35 cellular contexts compared by ENCODE assay signal in the genomic region with DNA sequence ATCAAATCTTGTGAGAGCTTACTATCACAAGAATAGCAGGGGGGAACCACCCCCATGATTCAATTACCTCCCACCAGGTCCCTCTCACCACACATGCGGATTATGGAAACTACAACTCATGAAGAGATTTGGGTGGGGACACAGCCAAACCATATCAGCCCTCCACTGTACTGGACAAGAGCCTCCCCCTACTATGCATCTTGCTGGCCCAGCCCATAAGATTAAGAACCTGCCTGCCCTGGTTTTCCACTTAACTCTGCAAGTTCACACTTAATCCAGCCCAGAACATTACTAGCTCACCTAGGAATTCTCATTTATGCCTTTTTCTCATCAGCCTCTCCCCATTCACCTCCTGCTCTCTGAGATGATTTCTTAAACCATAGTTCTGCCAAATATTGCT.
"Had no signal": no experiment of that assay in that cellular context is flagged by ENCODE, and none has a peak within 500 bp of the region (broad histone marks: within the 10 kb centered on the region; RNA-seq: fewer than 3 reads in every experiment).

No MANE protein-coding gene starts in this region.

- H3K4me3 Mint-ChIP-seq: activated B cell treated with CpG ODN at 0.5 μM for 24 hours; activated CD8-positive, alpha-beta T cell treated with anti-CD3 and anti-CD28 coated beads for 36 hours; activated naive CD4-positive, alpha-beta T cell treated with anti-CD3 and anti-CD28 coated beads for 36 hours; activated naive CD4-positive, alpha-beta T cell treated with anti-CD3 and anti-CD28 coated beads, Interleukin-2, amount 50 U/mL, for 24 hours; activated naive CD8-positive, alpha-beta T cell treated with anti-CD3 and anti-CD28 coated beads for 36 hours; activated naive CD8-positive, alpha-beta T cell treated with anti-CD3 and anti-CD28 coated beads, Interleukin-2, amount 50 U/mL, for 24 hours; activated T-cell treated with anti-CD3 and anti-CD28 coated beads, Interleukin-2, amount 50 U/mL, for 4 hours; activated T-helper 17 cell treated with anti-CD3 and anti-CD28 coated beads, Interleukin-2, amount 50 U/mL, for 72 hours; brain; dendritic cell treated with granulocyte-macrophage colony-stimulating factor and Interleukin-4, amounts not matched to agents 40 ng/mL and 50 ng/mL, for 4 days; endodermal cell; T-helper 17 cell; T-helper 2 cell treated with Interferon-gamma antibody and Interleukin-4, amounts not matched to agents 5 μg/mL and 100 μg/mL, for 36 hours had no signal

- H3K4me3 ChIP-seq: adrenal gland, ascending aorta, breast epithelium, cardiac muscle cell, coronary artery, dorsolateral prefrontal cortex, gastrocnemius medialis, heart left ventricle had no signal

- H3K27ac ChIP-seq: adrenal gland, ascending aorta, breast epithelium, cardiac muscle cell, coronary artery, dorsolateral prefrontal cortex, foreskin keratinocyte, gastrocnemius medialis, heart left ventricle, WERI-Rb-1 had no signal

- H3K4me1 ChIP-seq: adrenal gland, ascending aorta, breast epithelium, foreskin keratinocyte, gastrocnemius medialis, heart left ventricle had no signal

- H3K27ac Mint-ChIP-seq: activated B cell treated with CpG ODN at 0.5 μM for 24 hours; activated CD8-positive, alpha-beta T cell treated with anti-CD3 and anti-CD28 coated beads for 36 hours; activated naive CD4-positive, alpha-beta T cell treated with anti-CD3 and anti-CD28 coated beads for 36 hours; activated naive CD4-positive, alpha-beta T cell treated with anti-CD3 and anti-CD28 coated beads, Interleukin-2, amount 50 U/mL, for 24 hours; activated naive CD8-positive, alpha-beta T cell treated with anti-CD3 and anti-CD28 coated beads for 36 hours; activated naive CD8-positive, alpha-beta T cell treated with anti-CD3 and anti-CD28 coated beads, Interleukin-2, amount 50 U/mL, for 24 hours; activated T-helper 17 cell treated with anti-CD3 and anti-CD28 coated beads, Interleukin-2, amount 50 U/mL, for 72 hours; brain; dendritic cell treated with granulocyte-macrophage colony-stimulating factor and Interleukin-4, amounts not matched to agents 40 ng/mL and 50 ng/mL, for 4 days; endodermal cell; T-helper 17 cell; T-helper 2 cell treated with Interferon-gamma antibody and Interleukin-4, amounts not matched to agents 5 μg/mL and 100 μg/mL, for 36 hours had no signal

- H3K4me1 Mint-ChIP-seq: activated B cell treated with CpG ODN at 0.5 μM for 24 hours; activated naive CD4-positive, alpha-beta T cell treated with anti-CD3 and anti-CD28 coated beads, Interleukin-2, amount 50 U/mL, for 24 hours; activated naive CD8-positive, alpha-beta T cell treated with anti-CD3 and anti-CD28 coated beads for 36 hours; activated naive CD8-positive, alpha-beta T cell treated with anti-CD3 and anti-CD28 coated beads, Interleukin-2, amount 50 U/mL, for 24 hours; activated T-helper 17 cell treated with anti-CD3 and anti-CD28 coated beads, Interleukin-2, amount 50 U/mL, for 72 hours; brain; endodermal cell had no signal

- H3K27me3 ChIP-seq: ascending aorta, breast epithelium, dorsolateral prefrontal cortex, gastrocnemius medialis had no signal

- H3K9me3 Mint-ChIP-seq: activated B cell treated with CpG ODN at 0.5 μM for 24 hours; activated CD8-positive, alpha-beta T cell treated with anti-CD3 and anti-CD28 coated beads for 36 hours; activated naive CD4-positive, alpha-beta T cell treated with anti-CD3 and anti-CD28 coated beads for 36 hours; activated naive CD4-positive, alpha-beta T cell treated with anti-CD3 and anti-CD28 coated beads, Interleukin-2, amount 50 U/mL, for 24 hours; activated naive CD8-positive, alpha-beta T cell treated with anti-CD3 and anti-CD28 coated beads for 36 hours; activated naive CD8-positive, alpha-beta T cell treated with anti-CD3 and anti-CD28 coated beads, Interleukin-2, amount 50 U/mL, for 24 hours; activated T-cell treated with anti-CD3 and anti-CD28 coated beads, Interleukin-2, amount 50 U/mL, for 4 hours; activated T-helper 17 cell treated with anti-CD3 and anti-CD28 coated beads, Interleukin-2, amount 50 U/mL, for 72 hours; dendritic cell treated with granulocyte-macrophage colony-stimulating factor and Interleukin-4, amounts not matched to agents 40 ng/mL and 50 ng/mL, for 4 days; T-helper 2 cell treated with Interferon-gamma antibody and Interleukin-4, amounts not matched to agents 5 μg/mL and 100 μg/mL, for 36 hours had no signal

- ATAC-seq: activated CD4-positive, CD25-positive, alpha-beta regulatory T cell treated with anti-CD3 and anti-CD28 coated beads, Interleukin-2, amount 50 U/mL, for 24 hours; activated CD8-positive, alpha-beta T cell treated with anti-CD3 and anti-CD28 coated beads for 36 hours; activated naive CD8-positive, alpha-beta T cell treated with anti-CD3 and anti-CD28 coated beads, Interleukin-2, amount 50 U/mL, for 24 hours; activated T-cell treated with anti-CD3 and anti-CD28 coated beads, Interleukin-2, amount 50 U/mL, for 4 hours; activated T-helper 17 cell treated with anti-CD3 and anti-CD28 coated beads, Interleukin-2, amount 50 U/mL, for 72 hours; foreskin keratinocyte; gastrocnemius medialis; heart left ventricle; T-helper 17 cell had no signal

- H3K9me3 ChIP-seq: adrenal gland, ascending aorta, breast epithelium, gastrocnemius medialis, heart left ventricle had no signal

- H3K36me3 ChIP-seq: adrenal gland, ascending aorta, breast epithelium, cardiac muscle cell, gastrocnemius medialis, heart left ventricle, WERI-Rb-1 had no signal

- DNase-seq: activated B cell treated with CpG ODN at 0.5 μM for 24 hours; activated CD4-positive, alpha-beta T cell treated with anti-CD3 and anti-CD28 coated beads for 48 hours; activated CD4-positive, alpha-beta T cell treated with anti-CD3 and anti-CD28 coated beads, Interleukin-2, amount 50 U/mL, for 1 hour; activated CD4-positive, alpha-beta T cell treated with anti-CD3 and anti-CD28 coated beads, Interleukin-2, amount 50 U/mL, for 48 hours; activated CD8-positive, alpha-beta memory T cell treated with anti-CD3 and anti-CD28 coated beads for 24 hours; activated CD8-positive, alpha-beta T cell treated with anti-CD3 and anti-CD28 coated beads for 36 hours; activated effector memory CD4-positive, alpha-beta T cell treated with Interleukin-2 at 50 U/mL for 16 hours; activated naive CD4-positive, alpha-beta T cell treated with anti-CD3 and anti-CD28 coated beads for 36 hours; activated naive CD8-positive, alpha-beta T cell treated with anti-CD3 and anti-CD28 coated beads for 36 hours; activated naive CD8-positive, alpha-beta T cell treated with anti-CD3 and anti-CD28 coated beads, Interleukin-2, amount 50 U/mL, for 24 hours; activated T-cell treated with anti-CD3 and anti-CD28 coated beads, Interleukin-2, amount 50 U/mL, for 4 hours; adrenal gland; amygdala; central memory CD4-positive, alpha-beta T cell; dorsolateral prefrontal cortex; effector memory CD4-positive, alpha-beta T cell; endodermal cell; foreskin keratinocyte; gastrocnemius medialis; glutamatergic neuron; heart left ventricle; T-helper 1 cell; T-helper 17 cell; T1000; WERI-Rb-1 had no signal
